In the genomic region with DNA sequence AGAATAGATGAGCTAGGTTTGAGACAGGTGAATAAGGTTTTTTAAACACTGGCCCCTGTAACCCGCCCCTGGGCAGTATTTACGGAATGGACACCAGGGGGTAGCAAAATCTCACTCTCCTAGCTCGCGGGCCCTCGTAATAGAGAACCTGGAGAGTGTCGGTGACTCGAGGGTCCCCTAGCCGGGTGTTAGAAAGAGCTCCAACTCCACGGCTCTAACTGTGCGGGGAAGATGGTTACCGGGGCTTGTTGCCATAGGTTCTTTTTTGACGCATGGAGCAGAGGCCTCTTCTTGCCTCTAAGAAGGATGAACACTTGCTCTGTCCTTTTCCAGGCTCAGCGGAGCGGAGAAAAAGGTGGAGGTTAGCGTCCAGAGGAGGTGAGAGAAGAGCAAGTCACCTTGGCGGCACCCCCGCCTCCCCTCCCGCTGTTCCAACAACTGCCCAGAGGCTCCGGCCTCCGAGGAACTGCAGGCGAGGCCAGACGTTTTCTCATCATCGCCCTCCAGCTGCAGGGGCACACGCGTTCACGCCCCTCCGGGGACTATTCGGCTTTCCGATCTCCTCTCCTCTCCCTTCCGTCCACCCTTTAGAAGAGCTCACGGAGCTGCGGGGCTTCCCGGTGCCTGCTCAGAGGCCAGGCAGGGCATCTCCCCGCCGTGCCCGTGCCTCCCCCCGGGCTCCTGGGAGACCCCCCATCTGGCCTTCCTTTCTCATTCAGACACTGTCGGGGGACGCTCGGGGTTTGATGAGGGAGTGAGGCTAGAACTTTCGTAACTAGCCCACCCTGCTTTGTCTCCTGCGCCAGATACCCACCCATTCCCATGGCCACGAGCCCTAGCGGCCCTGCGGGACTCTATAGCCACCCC, we compare ENCODE assay signal across 8 cellular contexts. TPM values are rescaled to one million over a fixed set of nuclear protein-coding genes. Genes with fewer than 3 reads are reported as not detected.
DNase-seq lines count a peak whose midpoint lies in the region; ATAC-seq and TF ChIP-seq lines count a peak whose summit lies in the region.

No MANE protein-coding gene starts in this region.

- H3K79me2 ChIP-seq in mammary epithelial cell (ENCODE audit: insufficient read depth, low read length): no peaks in the 10 kb centered on the region

- H3K27ac ChIP-seq in mammary epithelial cell (ENCODE audit: insufficient read depth, low read depth, low read length) (no peak overlapping the region), sigmoid colon (peak overlapping the region; percentile 87 to 93 (median 88))

- intact Hi-C loops in mammary epithelial cell (cut with micrococcal nuclease) (loop anchor here (1.0 kb wide), 2 partner anchors 24 to 36 kb away; no protein-coding TSS in a partner anchor), sigmoid colon (cut with DNase I) (no loop called here)

- no peak overlapping the region for H3K9ac ChIP-seq in mammary epithelial cell (ENCODE audit: insufficient read depth, low read length)

- TF ChIP-seq POLR2A in sigmoid colon (IDR thresholded peaks at IDR 0.05) (no peak), GM18505 (IDR thresholded peaks at IDR 0.05; ENCODE audit: borderline replicate concordance, extremely low read depth, insufficient read depth, insufficient read length) (no peak)

- H3K9me3 ChIP-seq in mammary epithelial cell (replicated peaks; ENCODE audit: insufficient read depth, low read length): no peaks in the 10 kb centered on the region
- no peaks in the 10 kb centered on the region for H3K9me3 ChIP-seq in sigmoid colon

- in situ Hi-C loops in mammary epithelial cell (cut with MboI; ENCODE audit: low sequenced_read_pairs in 2 of 2): no loop called here

- H3K27me3 ChIP-seq in mammary epithelial cell (ENCODE audit: insufficient read depth, low read length) (no peaks in the 10 kb centered on the region), sigmoid colon (no peaks in the 10 kb centered on the region)

- TF ChIP-seq EP300 in sigmoid colon (IDR thresholded peaks at IDR 0.05): no peak

- peak overlapping the region; percentile 99 for H3K4me2 ChIP-seq in mammary epithelial cell (ENCODE audit: insufficient read depth, low read depth, low read length)

- H3K36me3 ChIP-seq in mammary epithelial cell (ENCODE audit: insufficient read depth, low read length): no peaks in the 10 kb centered on the region
- no peaks in the 10 kb centered on the region for H3K36me3 ChIP-seq in sigmoid colon

- TF ChIP-seq CTCF in mammary epithelial cell (conservative IDR thresholded peaks at IDR 0.05 in 1 of 2, IDR thresholded peaks at IDR 0.05 in 1 of 2; ENCODE audit: extremely low read depth in 1 of 2, insufficient read depth in 1 of 2, low read depth in 1 of 2, low read length in 2 of 2): peak; percentile 53 to 62
- TF ChIP-seq CTCF in sigmoid colon (IDR thresholded peaks at IDR 0.05): peak; percentile 54 to 72 (median 62)

- CTCF ChIA-PET in mammary epithelial cell (lab: Charles Lee; ENCODE audit: low non-redundant PET): interaction anchor here (0.8 to 1.2 kb wide), 3 partner anchors 22 to 36 kb away, joined by 3 to 10 read pairs (median 5); no protein-coding TSS in a partner anchor

- dilution Hi-C loops in mammary epithelial cell (cut with HindIII; ENCODE audit: low sequenced_read_pairs): no loop called here

- ATAC-seq in GM21529 (IDR thresholded peaks at IDR 0.05; ENCODE audit: unreplicated experiment): no peak
- no peak for ATAC-seq in GM18505 (IDR thresholded peaks at IDR 0.05; ENCODE audit: unreplicated experiment)

- H2AFZ ChIP-seq in mammary epithelial cell (ENCODE audit: low read depth, low read length): peak overlapping the region; percentile 89

- no peak overlapping the region for H3K4me3 ChIP-seq in mammary epithelial cell (replicated peaks in 1 of 3; ENCODE audit: insufficient read depth in 1 of 3, low read depth in 2 of 3, low read length in 3 of 3)
- H3K4me3 ChIP-seq in sigmoid colon: peak overlapping the region; percentile 60 to 85 (median 64)

- DNase-seq in GDM1 (lab: John Stamatoyannopoulos, UW) (peak; percentile 49), NCI-H1105 treated with DMSO at 0.1 percent for 48 hours (lab: John Stamatoyannopoulos, UW) (peak; percentile 84), SW480 (ENCODE audit: low spot score) (peak; percentile 59), mammary epithelial cell (no peak), iPS-NIHi11 (ENCODE audit: low spot score) (peak; percentile 49), sigmoid colon (peak; percentile 83)

- peaks cover 30% of the 10 kb centered on the region for H3K4me1 ChIP-seq in mammary epithelial cell (ENCODE audit: insufficient read depth, low read length)
- H3K4me1 ChIP-seq in sigmoid colon: peaks cover 0 to 39% (median 36%) of the 10 kb centered on the region in 4 donors

- WGBS in mammary epithelial cell (ENCODE audit: low coverage, missing lambda C conversion rate): 22% methylated on average over 25 of the region's 45 CpGs
- 8 to 14% methylated on average over 45 of the region's 45 CpGs for whole genome bisulfite sequencing in sigmoid colon, 2 donors

- BruUV-seq in mammary epithelial cell (replicated peaks; lab: Mats Ljungman, UMichigan): no TSS peak

- no peaks in the 10 kb centered on the region for H4K20me1 ChIP-seq in mammary epithelial cell (ENCODE audit: insufficient read depth, low read length)

RNA-seq across cellular contexts. Expression of gene ARHGEF40, which starts 1.4 kb away (rescaled TPM):
- total RNA-seq in mammary epithelial cell (10 to 100 TPM; 15.2 to 26.0 TPM), sigmoid colon (10 to 100 TPM; 15.0 to 48.5 (median 17.4) TPM)
- polyA plus RNA-seq in mammary epithelial cell (9.8 TPM), sigmoid colon (10 to 100 TPM; 12.5 to 26.5 (median 18.0) TPM)
- polyA minus RNA-seq in mammary epithelial cell: 34.7 TPM

RNA-seq across cellular contexts. Expression of gene RNASE8, which starts 11.1 kb away (rescaled TPM):
- total RNA-seq in mammary epithelial cell: not detected
- polyA plus RNA-seq in mammary epithelial cell: not detected
- not detected for polyA minus RNA-seq in mammary epithelial cell
- not detected for total RNA-seq in sigmoid colon
- not detected for polyA plus RNA-seq in sigmoid colon

RNA-seq across cellular contexts. Expression of gene RNASE7, which starts 26.6 kb away (rescaled TPM):
- total RNA-seq in mammary epithelial cell (10 to 100 TPM; 33.3 to 43.0 TPM), sigmoid colon (not detected)
- polyA plus RNA-seq in mammary epithelial cell (30.9 TPM), sigmoid colon (under 1 TPM in 1 of 3 donors, not detected in 2; 0.10 TPM)
- 28.5 TPM for polyA minus RNA-seq in mammary epithelial cell

RNA-seq across cellular contexts. Expression of gene ZNF219, which starts 29.7 kb away (rescaled TPM):
- total RNA-seq in mammary epithelial cell (10 to 100 TPM; 25.0 to 62.1 TPM), sigmoid colon (10 to 100 TPM; 38.2 to 89.7 (median 65.0) TPM)
- polyA plus RNA-seq in mammary epithelial cell (37.9 TPM), sigmoid colon (10 to 100 TPM; 27.6 to 52.9 (median 29.4) TPM)
- polyA minus RNA-seq in mammary epithelial cell: 4.9 TPM

RNA-seq across cellular contexts. Expression of gene TMEM253, which starts 32.1 kb away (rescaled TPM):
- 1 to 10 TPM in 1 of 2 donors, under 1 TPM in 1; 0.33 to 2.3 TPM for total RNA-seq in mammary epithelial cell
- polyA plus RNA-seq in mammary epithelial cell: 1.8 TPM
- not detected for polyA minus RNA-seq in mammary epithelial cell
- total RNA-seq in sigmoid colon: 1 to 10 TPM in 1 of 4 donors, not detected in 3; 1.1 TPM
- 10 to 100 TPM; 14.1 to 28.4 (median 14.4) TPM for polyA plus RNA-seq in sigmoid colon

Comparison
In these comparisons a context has a peak if more than half of its experiments do, and no peak if none do; other contexts are left out.
1. H3K4me3 ChIP-seq: peak in sigmoid colon (4 of 4); none in mammary epithelial cell (0 of 3).
2. RNA of gene RNASE7, which starts 26.6 kb away (total RNA-seq): 33.3 to 43.0 TPM in mammary epithelial cell; not detected in sigmoid colon; every median in the first group is over 10 times any median in the second.